16 cellular contexts compared by ENCODE assay signal in the genomic region with DNA sequence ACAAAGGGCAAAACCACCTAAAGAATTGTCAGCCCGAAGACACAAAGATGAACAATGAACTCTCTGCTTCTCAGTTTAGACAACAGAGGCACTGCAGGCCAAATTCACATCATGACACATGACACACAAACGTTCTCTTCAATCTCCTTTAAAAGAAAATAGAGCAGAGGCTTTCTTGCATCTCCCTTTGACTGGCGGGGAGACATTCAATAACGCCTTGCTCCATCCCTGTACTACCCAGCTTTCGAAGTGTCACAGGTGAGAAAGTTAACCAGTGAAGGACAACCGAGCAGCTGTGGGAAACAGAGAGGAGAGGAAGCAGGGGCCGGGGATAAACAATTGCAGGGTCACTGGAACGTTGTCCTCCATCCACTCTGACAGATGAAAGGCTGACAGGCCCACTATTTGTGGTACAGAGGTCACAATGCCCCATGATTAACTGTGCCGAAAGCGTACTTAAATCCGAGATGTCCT.
"Had no signal": no experiment of that assay in that cellular context is flagged by ENCODE, and none has a peak within 500 bp of the region (broad histone marks: within the 10 kb centered on the region; RNA-seq: fewer than 3 reads in every experiment).

No MANE protein-coding gene starts in this region.

- H3K27me3 ChIP-seq: body of pancreas, esophagus squamous epithelium, foreskin keratinocyte, heart left ventricle, left lung, ovary had no signal

- H3K36me3 ChIP-seq: esophagus squamous epithelium, heart left ventricle, left lung, ovary had no signal

- ATAC-seq: activated naive CD4-positive, alpha-beta T cell treated with anti-CD3 and anti-CD28 coated beads, Interleukin-2, amount 50 U/mL, for 72 hours; activated T-cell treated with anti-CD3 and anti-CD28 coated beads, Interleukin-2, amount 50 U/mL, for 4 hours; body of pancreas; foreskin keratinocyte; heart left ventricle; left lung; natural killer cell treated with Interleukin-12 subunit alpha and Interleukin-12 subunit beta and Interleukin-15 and Interleukin-18, amount 100 ng/mL, for 72 hours had no signal

- H3K27ac ChIP-seq: body of pancreas, dorsolateral prefrontal cortex, esophagus squamous epithelium, foreskin keratinocyte, heart left ventricle, left lung, ovary had no signal

- FAIRE-seq: islet of Langerhans had no signal

- H3K4me3 ChIP-seq: body of pancreas, dorsolateral prefrontal cortex, esophagus squamous epithelium, heart left ventricle, left lung, ovary had no signal

- DNase-seq: activated CD4-positive, alpha-beta memory T cell treated with anti-CD3 and anti-CD28 coated beads for 36 hours; activated CD4-positive, CD25-positive, alpha-beta regulatory T cell treated with anti-CD3 and anti-CD28 coated beads, Interleukin-2, amount 50 U/mL, for 72 hours; activated effector memory CD4-positive, alpha-beta T cell treated with anti-CD3 and anti-CD28 coated beads, Interleukin-2, amount 50 U/mL, for 16 hours; activated T-cell treated with anti-CD3 and anti-CD28 coated beads, Interleukin-2, amount 50 U/mL, for 4 hours; amniotic stem cell; body of pancreas; cerebellar nuclear complex; dorsolateral prefrontal cortex; esophagus squamous epithelium; foreskin keratinocyte; heart left ventricle; left lung; ovary had no signal

- H3K9me3 ChIP-seq: body of pancreas, esophagus squamous epithelium, heart left ventricle, left lung, ovary had no signal

- H3K4me1 ChIP-seq: body of pancreas, esophagus squamous epithelium, foreskin keratinocyte, heart left ventricle, left lung had no signal
